ENCODE assay signal across 24 cellular contexts in the genomic region with DNA sequence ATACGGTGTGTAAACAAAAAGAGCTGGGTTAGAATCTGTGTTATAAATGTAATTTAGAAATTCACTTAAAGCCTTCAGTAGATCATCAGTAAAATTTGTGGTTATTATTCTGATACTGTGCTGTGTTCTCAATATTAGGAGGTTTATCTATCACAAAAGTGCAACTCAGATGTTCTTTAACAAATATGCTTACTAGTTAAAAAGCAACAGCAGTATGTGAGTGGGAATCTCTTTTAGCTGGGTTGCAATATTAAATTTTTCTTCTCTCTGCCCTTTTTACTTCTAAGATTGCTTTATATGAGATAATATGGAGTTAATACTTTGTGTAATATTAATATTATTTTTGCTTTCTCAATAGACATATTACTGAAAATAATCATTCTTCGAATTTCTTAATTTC.
"Had no signal": no experiment of that assay in that cellular context is flagged by ENCODE, and none has a peak within 500 bp of the region (broad histone marks: within the 10 kb centered on the region; RNA-seq: fewer than 3 reads in every experiment).

No MANE protein-coding gene starts in this region.

- H3K4me1 Mint-ChIP-seq: endodermal cell had no signal

- H3K27ac Mint-ChIP-seq: activated CD4-positive, alpha-beta T cell treated with anti-CD3 and anti-CD28 coated beads, Interleukin-2, amount 10 ng/mL, durations not matched to agents 24 days and 14 days; nephron; stimulated activated naive B cell treated with anti-CD40 and anti-IgM and Interleukin-4, amounts not matched to agents 10 μg/mL and 1 μg/mL and 100 μg/mL, for 72 hours had no signal

- H3K9me3 ChIP-seq: testis had no signal

- DNase-seq: activated CD4-positive, alpha-beta T cell treated with anti-CD3 and anti-CD28 coated beads, Interleukin-2, amount 10 ng/mL, durations not matched to agents 24 days and 14 days; activated CD8-positive, alpha-beta memory T cell treated with anti-CD3 and anti-CD28 coated beads for 24 hours; activated CD8-positive, alpha-beta memory T cell treated with anti-CD3 and anti-CD28 coated beads, Interleukin-2, amount 50 U/mL, for 4 hours; activated effector memory CD4-positive, alpha-beta T cell treated with anti-CD3 and anti-CD28 coated beads, Interleukin-2, amount 50 U/mL, for 16 hours; activated naive CD4-positive, alpha-beta T cell treated with anti-CD3 and anti-CD28 coated beads, Interleukin-2, amount 50 U/mL, for 16 hours; endodermal cell; esophagus squamous epithelium; head of caudate nucleus; left ventricle myocardium superior; mammary epithelial cell; midbrain; nucleus accumbens; small intestine; stimulated activated CD4-positive, alpha-beta T cell treated with anti-CD3 and anti-CD28 coated beads, Interleukin-15, amount 100 ng/mL, for 24 hours; stimulated activated CD8-positive, alpha-beta memory T cell treated with anti-CD3 and anti-CD28 coated beads, Interleukin-4, amount 100 ng/mL, for 48 hours; stimulated activated naive B cell treated with anti-CD40 and anti-IgM and Interleukin-4, amounts not matched to agents 10 μg/mL and 1 μg/mL and 100 μg/mL, for 72 hours; testis; uterus had no signal

- H3K4me3 Mint-ChIP-seq: activated CD4-positive, alpha-beta T cell treated with anti-CD3 and anti-CD28 coated beads, Interleukin-2, amount 10 ng/mL, durations not matched to agents 24 days and 14 days; endodermal cell; nephron; stimulated activated naive B cell treated with anti-CD40 and anti-IgM and Interleukin-4, amounts not matched to agents 10 μg/mL and 1 μg/mL and 100 μg/mL, for 72 hours had no signal

- H3K27me3 Mint-ChIP-seq: activated CD4-positive, alpha-beta T cell treated with anti-CD3 and anti-CD28 coated beads, Interleukin-2, amount 10 ng/mL, durations not matched to agents 24 days and 14 days; stimulated activated naive B cell treated with anti-CD40 and anti-IgM and Interleukin-4, amounts not matched to agents 10 μg/mL and 1 μg/mL and 100 μg/mL, for 72 hours had no signal

- H3K27ac ChIP-seq: coronary artery, esophagus squamous epithelium, parathyroid adenoma, testis, uterus had no signal

- FAIRE-seq: astrocyte, small intestine had no signal

- H3K4me1 ChIP-seq: parathyroid adenoma, uterus had no signal

- H3K27me3 ChIP-seq: esophagus squamous epithelium, gastroesophageal sphincter, testis, uterus had no signal

- ATAC-seq: gastroesophageal sphincter; left ventricle myocardium superior; sciatic nerve; stimulated activated naive B cell treated with anti-CD40 and anti-IgM and Interleukin-4, amounts not matched to agents 10 μg/mL and 1 μg/mL and 100 μg/mL, for 72 hours had no signal

- H3K4me3 ChIP-seq: coronary artery, esophagus squamous epithelium, gastroesophageal sphincter, testis, uterus had no signal
